ENCODE assay signal across 1 cellular context in the genomic region with DNA sequence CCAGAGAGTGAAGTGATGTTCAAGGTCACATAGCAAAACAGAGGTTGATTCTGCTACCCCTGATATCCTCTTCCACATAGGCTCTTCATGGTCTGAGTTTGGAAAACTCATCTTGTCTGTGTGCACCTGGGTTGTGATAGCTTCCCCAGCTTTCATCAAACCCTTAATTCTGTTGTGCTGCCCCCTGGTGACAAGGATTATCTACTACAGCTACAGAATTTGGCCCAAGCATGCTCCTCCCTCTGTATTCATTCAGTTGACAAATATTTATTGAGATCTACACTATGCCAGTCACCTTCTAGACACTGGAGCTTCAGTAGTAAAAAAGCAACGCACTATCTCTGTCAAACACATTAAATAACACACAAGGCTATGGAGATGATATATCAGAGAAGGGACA.
TF ChIP-seq lines count a peak whose summit lies in the region.

No MANE protein-coding gene starts in this region.

TF ChIP-seq in IMR-90, 13 proteins besides CTCF, POLR2A, EP300 and RAD21 (continued from another document):
- TF ChIP-seq, protein P1, sequence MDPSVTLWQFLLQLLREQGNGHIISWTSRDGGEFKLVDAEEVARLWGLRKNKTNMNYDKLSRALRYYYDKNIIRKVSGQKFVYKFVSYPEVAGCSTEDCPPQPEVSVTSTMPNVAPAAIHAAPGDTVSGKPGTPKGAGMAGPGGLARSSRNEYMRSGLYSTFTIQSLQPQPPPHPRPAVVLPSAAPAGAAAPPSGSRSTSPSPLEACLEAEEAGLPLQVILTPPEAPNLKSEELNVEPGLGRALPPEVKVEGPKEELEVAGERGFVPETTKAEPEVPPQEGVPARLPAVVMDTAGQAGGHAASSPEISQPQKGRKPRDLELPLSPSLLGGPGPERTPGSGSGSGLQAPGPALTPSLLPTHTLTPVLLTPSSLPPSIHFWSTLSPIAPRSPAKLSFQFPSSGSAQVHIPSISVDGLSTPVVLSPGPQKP (IDR thresholded peaks at IDR 0.05; ENCODE audit: borderline replicate concordance, low read depth, low read length) = no peak
- TF ChIP-seq NFE2L2 (IDR thresholded peaks at IDR 0.05; ENCODE audit: low read depth, low read length) = no peak
- no peak for TF ChIP-seq MXI1 (IDR thresholded peaks at IDR 0.05; ENCODE audit: borderline replicate concordance, low read depth, low read length)
